Comparison of ENCODE assay signal across 1 cellular context in genomic region chr3:128551464-128551863, GRCh38.
TF ChIP-seq lines count a peak whose summit lies in the region.

No MANE protein-coding gene starts in this region.

TF ChIP-seq in H1, 55 proteins besides CTCF, POLR2A, EP300 and RAD21:
- TF ChIP-seq USF2 (IDR thresholded peaks at IDR 0.05; ENCODE audit: low read length): no peak
